8 cellular contexts compared by ENCODE assay signal in the genomic region with DNA sequence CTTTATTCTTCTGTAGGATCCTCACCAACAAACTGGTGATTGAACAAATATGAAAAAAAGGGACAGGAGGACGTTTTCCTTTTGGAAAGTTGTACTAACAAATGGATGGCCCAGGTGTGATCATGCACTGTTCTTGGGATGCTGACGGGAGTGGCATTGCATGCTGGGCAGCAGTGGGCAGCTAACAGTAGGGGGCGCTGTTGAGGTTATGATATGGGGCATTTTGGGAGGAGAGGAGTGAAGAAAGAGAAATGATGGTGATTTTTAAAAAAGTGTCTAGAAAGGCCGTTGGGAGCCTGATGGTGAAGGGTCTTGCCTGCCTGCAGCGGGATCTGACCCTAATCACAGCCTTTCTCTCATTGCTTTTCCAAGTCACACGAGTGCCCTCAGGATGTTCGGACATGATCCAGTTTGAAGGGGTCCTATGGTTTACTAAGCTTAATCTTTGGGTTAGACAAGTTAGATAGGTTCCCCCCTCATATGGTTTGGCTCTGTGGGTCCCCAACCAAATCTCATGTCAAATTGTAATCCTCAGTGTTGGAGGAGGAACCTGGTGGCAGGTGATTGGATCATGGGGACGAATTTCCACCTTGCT. TPM values are rescaled to one million over a fixed set of nuclear protein-coding genes. Genes with fewer than 3 reads are reported as not detected.
DNase-seq lines count a peak whose midpoint lies in the region; ATAC-seq and TF ChIP-seq lines count a peak whose summit lies in the region.

No MANE protein-coding gene starts in this region.

- no peak overlapping the region for H2AFZ ChIP-seq in MM.1S (ENCODE audit: low read length)

- ATAC-seq in CD4-positive, CD25-positive, alpha-beta regulatory T cell (ENCODE audit: low read depth in 2 of 2) = no peak
- ATAC-seq in stimulated activated naive CD8-positive, alpha-beta T cell treated with anti-CD3 and anti-CD28 coated beads, Interleukin-15, amount 100 ng/mL, for 72 hours = no peak
- ATAC-seq in GM19455 (IDR thresholded peaks at IDR 0.05; ENCODE audit: unreplicated experiment) = no peak

- TF ChIP-seq CTCF in MM.1S (IDR thresholded peaks at IDR 0.05; ENCODE audit: low read length) (peak; percentile 77), stomach (IDR thresholded peaks at IDR 0.05) (peak in 2 of 7 experiments; percentile 12 to 45)

- H3K27ac ChIP-seq in CD4-positive, CD25-positive, alpha-beta regulatory T cell (ENCODE audit: insufficient read depth, low read length, poor library complexity, severe bottlenecking) = no peak overlapping the region
- H3K27ac ChIP-seq in MM.1S (ENCODE audit: low read length) = no peak overlapping the region
- no peak overlapping the region for H3K27ac ChIP-seq in stomach

- TF ChIP-seq POLR2A in stomach (IDR thresholded peaks at IDR 0.05) = no peak

- no peak overlapping the region for H3K9ac ChIP-seq in MM.1S (ENCODE audit: low read length)

- peak; percentile 6 to 41 (median 9) for DNase-seq in CD4-positive, CD25-positive, alpha-beta regulatory T cell
- DNase-seq in MM.1S (peak; percentile 20), activated T-helper 1 cell treated with Interleukin-2 at 50 U/mL for 16 hours (ENCODE audit: low read depth) (peak; percentile 12), iPS-NIHi7 (ENCODE audit: extremely low spot score) (peak; percentile 62), stomach (no peak), NCI-H1930 (lab: John Stamatoyannopoulos, UW) (no peak)
- DNase-seq in stimulated activated naive CD8-positive, alpha-beta T cell treated with anti-CD3 and anti-CD28 coated beads, Interleukin-15, amount 100 ng/mL, for 72 hours = peak; percentile 39 to 50

- H3F3A ChIP-seq in MM.1S (ENCODE audit: insufficient read depth, low read length) = no peaks in the 10 kb centered on the region

- no peaks in the 10 kb centered on the region for H3K27me3 ChIP-seq in CD4-positive, CD25-positive, alpha-beta regulatory T cell (ENCODE audit: control insufficient read depth, insufficient read depth, low read length)
- no peaks in the 10 kb centered on the region for H3K27me3 ChIP-seq in MM.1S (replicated peaks; ENCODE audit: insufficient read depth, low read length)
- no peaks in the 10 kb centered on the region for H3K27me3 ChIP-seq in stomach

- H3K9me3 Mint-ChIP-seq in CD4-positive, CD25-positive, alpha-beta regulatory T cell = peaks cover 0 to 8% (median 3%) of the 10 kb centered on the region in 7 donors
- peaks cover 9 to 11% of the 10 kb centered on the region in 2 donors for H3K9me3 Mint-ChIP-seq in stimulated activated naive CD8-positive, alpha-beta T cell treated with anti-CD3 and anti-CD28 coated beads, Interleukin-15, amount 100 ng/mL, for 72 hours

- H3K4me2 ChIP-seq in MM.1S (ENCODE audit: low read depth, low read length) = no peak overlapping the region

- H3K79me2 ChIP-seq in MM.1S (ENCODE audit: low read length) = no peaks in the 10 kb centered on the region

- no peak overlapping the region for H3K4me3 ChIP-seq in CD4-positive, CD25-positive, alpha-beta regulatory T cell (ENCODE audit: low read depth, low read length)
- H3K4me3 ChIP-seq in MM.1S (ENCODE audit: low read length) (no peak overlapping the region), stomach (no peak overlapping the region)

- intact Hi-C loops in stomach (cut with DNase I; ENCODE audit: low total_unique reads) = no loop called here

- no peaks in the 10 kb centered on the region for H3K4me1 Mint-ChIP-seq in CD4-positive, CD25-positive, alpha-beta regulatory T cell
- no peaks in the 10 kb centered on the region for H3K4me1 Mint-ChIP-seq in stimulated activated naive CD8-positive, alpha-beta T cell treated with anti-CD3 and anti-CD28 coated beads, Interleukin-15, amount 100 ng/mL, for 72 hours

- no peak for TF ChIP-seq EP300 in stomach (IDR thresholded peaks at IDR 0.05)

- no peak overlapping the region for H3K4me3 Mint-ChIP-seq in CD4-positive, CD25-positive, alpha-beta regulatory T cell
- H3K4me3 Mint-ChIP-seq in stimulated activated naive CD8-positive, alpha-beta T cell treated with anti-CD3 and anti-CD28 coated beads, Interleukin-15, amount 100 ng/mL, for 72 hours = no peak overlapping the region

- WGBS in stomach, 5 donors = 81 to 84% (median 81%) methylated on average over 8 of the region's 8 CpGs

- no peaks in the 10 kb centered on the region for H4K20me1 ChIP-seq in MM.1S (ENCODE audit: insufficient read depth, low read length)

- no peaks in the 10 kb centered on the region for H3K9me2 ChIP-seq in MM.1S (replicated peaks; ENCODE audit: insufficient read depth, low read length)

- no peaks in the 10 kb centered on the region for H3K36me3 Mint-ChIP-seq in CD4-positive, CD25-positive, alpha-beta regulatory T cell

- H3K27me3 Mint-ChIP-seq in CD4-positive, CD25-positive, alpha-beta regulatory T cell = peaks cover 14% of the 10 kb centered on the region
- H3K27me3 Mint-ChIP-seq in stimulated activated naive CD8-positive, alpha-beta T cell treated with anti-CD3 and anti-CD28 coated beads, Interleukin-15, amount 100 ng/mL, for 72 hours = no peaks in the 10 kb centered on the region

- H3K9me3 ChIP-seq in CD4-positive, CD25-positive, alpha-beta regulatory T cell (ENCODE audit: control insufficient read depth in 2 of 2, low read length in 2 of 2) = no peaks in the 10 kb centered on the region
- no peaks in the 10 kb centered on the region for H3K9me3 ChIP-seq in MM.1S (replicated peaks; ENCODE audit: insufficient read depth, low read length)
- H3K9me3 ChIP-seq in stomach = peaks cover 0 to 9% (median 6%) of the 10 kb centered on the region in 4 donors

- H3K4me1 ChIP-seq in CD4-positive, CD25-positive, alpha-beta regulatory T cell (ENCODE audit: control insufficient read depth, insufficient read depth, low read length, poor library complexity, severe bottlenecking) = no peaks in the 10 kb centered on the region
- H3K4me1 ChIP-seq in MM.1S (ENCODE audit: low read length) (no peaks in the 10 kb centered on the region), stomach (peaks cover 0 to 9% (median 5%) of the 10 kb centered on the region in 4 donors)

- H3K36me3 ChIP-seq in CD4-positive, CD25-positive, alpha-beta regulatory T cell (ENCODE audit: control insufficient read depth, insufficient read depth, low read length) = no peaks in the 10 kb centered on the region
- H3K36me3 ChIP-seq in MM.1S (replicated peaks; ENCODE audit: insufficient read depth, low read length) = no peaks in the 10 kb centered on the region
- no peaks in the 10 kb centered on the region for H3K36me3 ChIP-seq in stomach

- H3K27ac Mint-ChIP-seq in CD4-positive, CD25-positive, alpha-beta regulatory T cell = no peak overlapping the region
- no peak overlapping the region for H3K27ac Mint-ChIP-seq in stimulated activated naive CD8-positive, alpha-beta T cell treated with anti-CD3 and anti-CD28 coated beads, Interleukin-15, amount 100 ng/mL, for 72 hours

RNA-seq across cellular contexts. Expression of a gene that starts 46.2 kb away (rescaled TPM):
- total RNA-seq in CD4-positive, CD25-positive, alpha-beta regulatory T cell = not detected
- not detected for polyA plus RNA-seq in CD4-positive, CD25-positive, alpha-beta regulatory T cell
- total RNA-seq in stomach = 10 to 100 TPM in 1 of 5 donors, under 1 TPM in 3, not detected in 1; under 0.01 to 12.3 (median 0.81) TPM
- under 1 TPM in 2 of 3 donors, not detected in 1; under 0.01 to 0.53 TPM for polyA plus RNA-seq in stomach

Comparison
In these comparisons a context has a peak if more than half of its experiments do, and no peak if none do; other contexts are left out.
1. DNase-seq: peak in CD4-positive, CD25-positive, alpha-beta regulatory T cell (3 of 3), MM.1S (single experiment), activated T-helper 1 cell treated with Interleukin-2 at 50 U/mL for 16 hours (single experiment), iPS-NIHi7 (single experiment) and stimulated activated naive CD8-positive, alpha-beta T cell treated with anti-CD3 and anti-CD28 coated beads, Interleukin-15, amount 100 ng/mL, for 72 hours (2 of 2); none in stomach (single experiment) and NCI-H1930 (0 of 2).